Comparison of ENCODE assay signal across 19 cellular contexts in the genomic region with DNA sequence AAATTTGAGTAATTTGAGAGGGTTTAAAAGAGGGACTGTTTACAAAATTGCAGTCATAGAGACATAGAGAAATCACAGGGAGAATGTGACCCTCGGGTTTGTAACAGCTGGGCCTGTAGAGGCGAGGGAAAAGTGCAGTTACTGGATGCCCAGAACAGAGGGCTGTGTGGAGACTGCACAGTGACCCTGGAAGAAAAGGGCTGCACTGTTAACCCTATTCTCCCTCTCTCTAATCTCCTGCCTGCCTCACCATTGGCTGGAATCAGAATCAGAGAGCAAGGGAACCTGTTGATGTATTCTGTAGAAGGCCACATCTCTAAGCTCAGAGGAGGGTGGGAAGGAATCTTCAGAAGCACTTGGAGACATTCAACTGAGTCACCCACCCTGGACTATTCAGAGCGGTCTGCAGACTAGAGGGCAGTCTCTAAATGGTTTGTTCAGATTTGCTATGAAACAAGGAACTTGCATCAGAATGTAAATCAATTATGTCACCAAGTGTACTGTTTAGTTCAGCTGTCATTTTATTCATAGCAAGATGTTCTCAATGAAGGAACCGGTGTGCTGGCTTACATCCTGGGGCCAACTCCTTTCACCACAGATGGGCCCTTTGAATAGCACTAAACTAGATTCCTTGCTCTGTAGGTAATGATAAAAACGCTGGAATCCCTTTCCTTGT.
A peak's percentile ranks its signal among the peaks of the same experiment; 100 is the strongest.
DNase-seq lines count a peak whose midpoint lies in the region; ATAC-seq, FAIRE-seq and TF ChIP-seq lines count a peak whose summit lies in the region.
"Had no signal": no experiment of that assay in that cellular context is flagged by ENCODE, and none has a peak within 500 bp of the region (broad histone marks: within the 10 kb centered on the region; RNA-seq: fewer than 3 reads in every experiment).

No MANE protein-coding gene starts in this region.

- H2AK9ac ChIP-seq in IMR-90 (replicated peaks; ENCODE audit: low read depth, low read length, poor library complexity), result peak overlapping the region; percentile 62

- CTCF ChIA-PET in IMR-90 (lab: Yijun Ruan, JAX), result interaction anchor here (0.6 kb wide), 1 partner anchor 10 kb away, joined by 3 read pairs; no protein-coding TSS in a partner anchor
- CTCF ChIA-PET in activated naive CD4-positive, alpha-beta T cell treated with anti-CD3 and anti-CD28 coated beads for 36 hours (lab: Charles Lee), result no interaction called here

- peak overlapping the region; percentile 60 for H3K4ac ChIP-seq in IMR-90 (ENCODE audit: low read depth, low read length)

- TF ChIP-seq CTCF in IMR-90 (conservative IDR thresholded peaks at IDR 0.05; ENCODE audit: low read depth, low read length) (no peak), astrocyte (IDR thresholded peaks at IDR 0.05; ENCODE audit: insufficient read depth, low read depth, low read length) (no peak), gastrocnemius medialis (IDR thresholded peaks at IDR 0.05 in 4 of 5, conservative IDR thresholded peaks at IDR 0.05 in 1 of 5) (no peak)

- WGBS in IMR-90 (ENCODE audit: extremely low coverage in 2 of 2, insufficient read length in 1 of 2), 2 experiments, result 80% methylated on average over 1 of the region's 5 CpGs; no CpG with 5 or more reads in 1 of the 2 experiments

- TF ChIP-seq RAD21 in IMR-90 (IDR thresholded peaks at IDR 0.05; ENCODE audit: low read length), result no peak

- H4K91ac ChIP-seq in IMR-90 (ENCODE audit: insufficient read depth, low read depth, low read length), result peak overlapping the region; percentile 17; the same call in 1 of the 2 replicates

- H3K27ac Mint-ChIP-seq in astrocyte (ENCODE audit: unreplicated experiment), result no peak overlapping the region
- H3K27ac Mint-ChIP-seq in activated T-helper 2 cell treated with anti-CD3 and anti-CD28 coated beads, Interferon-gamma antibody, Interleukin-2, Interleukin-4, amounts not matched to agents 10 μg/mL and 5 μg/mL and 100 μg/mL, durations not matched to agents 14 hours and 24 hours and 36 hours, result no peak overlapping the region
- H3K27ac Mint-ChIP-seq in activated naive CD4-positive, alpha-beta T cell treated with anti-CD3 and anti-CD28 coated beads for 36 hours, result no peak overlapping the region
- H3K27ac Mint-ChIP-seq: stimulated activated naive CD8-positive, alpha-beta T cell treated with anti-CD3 and anti-CD28 coated beads, Interleukin-15, amount 100 ng/mL, for 72 hours had no signal

- H3K79me2 ChIP-seq in astrocyte (ENCODE audit: insufficient read depth, low read length), result no peaks in the 10 kb centered on the region

- no peak overlapping the region for H3K4me3 Mint-ChIP-seq in astrocyte (ENCODE audit: unreplicated experiment)
- H3K4me3 Mint-ChIP-seq in activated T-helper 2 cell treated with anti-CD3 and anti-CD28 coated beads, Interferon-gamma antibody, Interleukin-2, Interleukin-4, amounts not matched to agents 10 μg/mL and 5 μg/mL and 100 μg/mL, durations not matched to agents 14 hours and 24 hours and 36 hours (ENCODE audit: low read depth), result no peak overlapping the region
- no peak overlapping the region for H3K4me3 Mint-ChIP-seq in activated naive CD4-positive, alpha-beta T cell treated with anti-CD3 and anti-CD28 coated beads for 36 hours
- H3K4me3 Mint-ChIP-seq: stimulated activated naive CD8-positive, alpha-beta T cell treated with anti-CD3 and anti-CD28 coated beads, Interleukin-15, amount 100 ng/mL, for 72 hours had no signal

- ATAC-seq in IMR-90 (ENCODE audit: low read depth) (peak; percentile 58), gastrocnemius medialis (peak; percentile 65 to 73)
- ATAC-seq: stimulated activated naive CD8-positive, alpha-beta T cell treated with anti-CD3 and anti-CD28 coated beads, Interleukin-15, amount 100 ng/mL, for 72 hours had no signal

- H3K14ac ChIP-seq in IMR-90 (replicated peaks; ENCODE audit: low read depth, low read length), result peak overlapping the region; percentile 60; the same call in 1 of the 2 replicates

- no peak overlapping the region for H4K5ac ChIP-seq in IMR-90 (ENCODE audit: low read depth, low read length)

- H3K9ac ChIP-seq in IMR-90 (ENCODE audit: low read depth, low read length) (no peak overlapping the region), astrocyte (ENCODE audit: low read length) (no peak overlapping the region)
- H3K9ac ChIP-seq: KMS-11 had no signal

- intact Hi-C loops in IMR-90 (cut with micrococcal nuclease), result no loop called here
- intact Hi-C loops in gastrocnemius medialis (cut with DNase I; ENCODE audit: low total_unique reads), result loop anchor here (2.0 kb wide), 1 partner anchor 256 kb away; no protein-coding TSS in a partner anchor
- intact Hi-C loops in activated T-helper 2 cell treated with anti-CD3 and anti-CD28 coated beads, Interferon-gamma antibody, Interleukin-2, Interleukin-4, amounts not matched to agents 10 μg/mL and 5 μg/mL and 100 μg/mL, durations not matched to agents 14 hours and 24 hours and 36 hours (cut with micrococcal nuclease), result no loop called here
- intact Hi-C loops in activated naive CD4-positive, alpha-beta T cell treated with anti-CD3 and anti-CD28 coated beads for 36 hours (cut with micrococcal nuclease), result no loop called here

- H2BK20ac ChIP-seq in IMR-90 (ENCODE audit: low read depth, low read length), result peak overlapping the region; percentile 80

- no peaks in the 10 kb centered on the region for H4K20me1 ChIP-seq in IMR-90 (ENCODE audit: insufficient read depth, low read length)
- no peaks in the 10 kb centered on the region for H4K20me1 ChIP-seq in astrocyte (ENCODE audit: insufficient read depth, low read length)

- no peaks in the 10 kb centered on the region for H3K36me3 ChIP-seq in IMR-90 (ENCODE audit: control insufficient read depth, insufficient read depth, low read length)
- H3K36me3 ChIP-seq in astrocyte (ENCODE audit: insufficient read depth, low read length), result no peaks in the 10 kb centered on the region
- H3K36me3 ChIP-seq in gastrocnemius medialis, result no peaks in the 10 kb centered on the region
- H3K36me3 ChIP-seq: colonic mucosa, spleen had no signal

- H3K4me1 Mint-ChIP-seq in astrocyte (ENCODE audit: low read depth, unreplicated experiment), result peaks cover 19% of the 10 kb centered on the region
- no peaks in the 10 kb centered on the region for H3K4me1 Mint-ChIP-seq in activated T-helper 2 cell treated with anti-CD3 and anti-CD28 coated beads, Interferon-gamma antibody, Interleukin-2, Interleukin-4, amounts not matched to agents 10 μg/mL and 5 μg/mL and 100 μg/mL, durations not matched to agents 14 hours and 24 hours and 36 hours (ENCODE audit: low read depth)
- no peaks in the 10 kb centered on the region for H3K4me1 Mint-ChIP-seq in activated naive CD4-positive, alpha-beta T cell treated with anti-CD3 and anti-CD28 coated beads for 36 hours (ENCODE audit: low read depth)
- H3K4me1 Mint-ChIP-seq: stimulated activated naive CD8-positive, alpha-beta T cell treated with anti-CD3 and anti-CD28 coated beads, Interleukin-15, amount 100 ng/mL, for 72 hours had no signal

- H3K9me3 ChIP-seq in IMR-90 (ENCODE audit: control insufficient read depth, insufficient read depth, low read length) (no peaks in the 10 kb centered on the region), astrocyte (ENCODE audit: insufficient read depth, low read depth, low read length) (no peaks in the 10 kb centered on the region), gastrocnemius medialis (no peaks in the 10 kb centered on the region)
- H3K9me3 ChIP-seq: colonic mucosa, spleen had no signal

- H3K27me3 ChIP-seq in IMR-90 (ENCODE audit: control insufficient read depth, insufficient read depth, low read length), result no peaks in the 10 kb centered on the region; the same call in 1 of the 2 replicates
- no peaks in the 10 kb centered on the region for H3K27me3 ChIP-seq in astrocyte (ENCODE audit: insufficient read depth, low read length)
- H3K27me3 ChIP-seq in gastrocnemius medialis, result no peaks in the 10 kb centered on the region
- H3K27me3 ChIP-seq: colonic mucosa, spleen had no signal

- H3K27ac ChIP-seq in IMR-90 (ENCODE audit: insufficient read depth, low read length), result no peak overlapping the region
- no peak overlapping the region for H3K27ac ChIP-seq in astrocyte (ENCODE audit: low read depth, low read length)
- peak overlapping the region; percentile 85 to 89 (median 87) for H3K27ac ChIP-seq in gastrocnemius medialis
- H3K27ac ChIP-seq: colonic mucosa, KMS-11, spleen had no signal

- no peaks in the 10 kb centered on the region for H3K9me3 Mint-ChIP-seq in astrocyte (ENCODE audit: unreplicated experiment)
- no peaks in the 10 kb centered on the region for H3K9me3 Mint-ChIP-seq in activated T-helper 2 cell treated with anti-CD3 and anti-CD28 coated beads, Interferon-gamma antibody, Interleukin-2, Interleukin-4, amounts not matched to agents 10 μg/mL and 5 μg/mL and 100 μg/mL, durations not matched to agents 14 hours and 24 hours and 36 hours
- no peaks in the 10 kb centered on the region for H3K9me3 Mint-ChIP-seq in activated naive CD4-positive, alpha-beta T cell treated with anti-CD3 and anti-CD28 coated beads for 36 hours
- H3K9me3 Mint-ChIP-seq: stimulated activated naive CD8-positive, alpha-beta T cell treated with anti-CD3 and anti-CD28 coated beads, Interleukin-15, amount 100 ng/mL, for 72 hours had no signal

- no peaks in the 10 kb centered on the region for H3K36me3 Mint-ChIP-seq in astrocyte (ENCODE audit: low read depth, unreplicated experiment)
- no peaks in the 10 kb centered on the region for H3K36me3 Mint-ChIP-seq in activated T-helper 2 cell treated with anti-CD3 and anti-CD28 coated beads, Interferon-gamma antibody, Interleukin-2, Interleukin-4, amounts not matched to agents 10 μg/mL and 5 μg/mL and 100 μg/mL, durations not matched to agents 14 hours and 24 hours and 36 hours (ENCODE audit: low read depth)
- H3K36me3 Mint-ChIP-seq in activated naive CD4-positive, alpha-beta T cell treated with anti-CD3 and anti-CD28 coated beads for 36 hours (ENCODE audit: low read depth), result no peaks in the 10 kb centered on the region

- peak; percentile 77 for DNase-seq in IMR-90
- DNase-seq in astrocyte (ENCODE audit: low read depth), result peak; percentile 50
- peak; percentile 81 for DNase-seq in iris pigment epithelial cell (ENCODE audit: low read depth)
- peak; percentile 62 to 76 for DNase-seq in gastrocnemius medialis
- no peak for DNase-seq in GM03348 (ENCODE audit: low spot score)
- no peak for DNase-seq in T-helper 2 cell
- DNase-seq in activated T-helper 2 cell treated with anti-CD3 and anti-CD28 coated beads, Interferon-gamma antibody, Interleukin-2, Interleukin-4, amounts not matched to agents 10 μg/mL and 5 μg/mL and 100 μg/mL, durations not matched to agents 14 hours and 24 hours and 36 hours (ENCODE audit: low spot score), result no peak
- no peak for DNase-seq in activated naive CD4-positive, alpha-beta T cell treated with anti-CD3 and anti-CD28 coated beads for 36 hours
- DNase-seq: activated CD4-positive, alpha-beta T cell treated with anti-CD3 and anti-CD28 coated beads for 48 hours; AML-193; colonic mucosa; mammary epithelial cell; NCI-H187; NCI-H526 treated with DMSO at 0.1 percent for 48 hours; occipital lobe; RPMI8226; spleen; stimulated activated naive CD8-positive, alpha-beta T cell treated with anti-CD3 and anti-CD28 coated beads, Interleukin-15, amount 100 ng/mL, for 72 hours had no signal

- H3K56ac ChIP-seq in IMR-90 (ENCODE audit: extremely low read depth, insufficient read depth, low read length), result no peak overlapping the region

- H4K8ac ChIP-seq in IMR-90 (ENCODE audit: low read depth in 2 of 2, low read length in 2 of 2), result peak overlapping the region in 1 of 2 experiments; percentile 53; a peak in 1 of 4 replicates

- BruUV-seq in IMR-90 (replicated peaks; lab: Mats Ljungman, UMichigan), result no TSS peak

- H3K4me2 ChIP-seq in IMR-90 (ENCODE audit: low read depth, low read length), result no peak overlapping the region
- H3K4me2 ChIP-seq in astrocyte (ENCODE audit: low read length), result no peak overlapping the region
- H3K4me2 ChIP-seq: KMS-11 had no signal

- H3K4me3 ChIP-seq in IMR-90 (ENCODE audit: insufficient read depth, low read depth, low read length) (no peak overlapping the region), astrocyte (ENCODE audit: insufficient read depth, low read depth, low read length) (no peak overlapping the region), gastrocnemius medialis (no peak overlapping the region)
- H3K4me3 ChIP-seq: colonic mucosa, spleen had no signal

- no peaks in the 10 kb centered on the region for H3K79me1 ChIP-seq in IMR-90 (ENCODE audit: low read depth in 1 of 2, low read length in 2 of 2)

- H2BK5ac ChIP-seq in IMR-90 (ENCODE audit: low read depth, low read length, poor library complexity, severe bottlenecking), result no peak overlapping the region

- peaks cover 18% of the 10 kb centered on the region for H3K27me3 Mint-ChIP-seq in astrocyte (ENCODE audit: low read depth, unreplicated experiment)
- no peaks in the 10 kb centered on the region for H3K27me3 Mint-ChIP-seq in activated T-helper 2 cell treated with anti-CD3 and anti-CD28 coated beads, Interferon-gamma antibody, Interleukin-2, Interleukin-4, amounts not matched to agents 10 μg/mL and 5 μg/mL and 100 μg/mL, durations not matched to agents 14 hours and 24 hours and 36 hours (ENCODE audit: low read depth)
- no peaks in the 10 kb centered on the region for H3K27me3 Mint-ChIP-seq in activated naive CD4-positive, alpha-beta T cell treated with anti-CD3 and anti-CD28 coated beads for 36 hours (ENCODE audit: low read depth)
- H3K27me3 Mint-ChIP-seq: stimulated activated naive CD8-positive, alpha-beta T cell treated with anti-CD3 and anti-CD28 coated beads, Interleukin-15, amount 100 ng/mL, for 72 hours had no signal

- POLR2A ChIA-PET in IMR-90 (lab: Charles Lee; ENCODE audit: unreplicated experiment), result no interaction called here

- 0 out of 2 replicates have a peak, but pooled peaks cover 5% of the 10 kb centered on the region for H3K9me1 ChIP-seq in IMR-90 (ENCODE audit: insufficient read depth, low read length)

- H2BK120ac ChIP-seq in IMR-90 (ENCODE audit: low read depth, low read length), result peak overlapping the region; percentile 73

- dilution Hi-C loops in IMR-90 (cut with HindIII; ENCODE audit: low sequenced_read_pairs, unreplicated experiment), result no loop called here

- H2BK15ac ChIP-seq in IMR-90 (ENCODE audit: low read depth, low read length), result peak overlapping the region; percentile 72; the same call in 2 of the 3 replicates

- in situ Hi-C loops in IMR-90 (cut with MboI; ENCODE audit: low sequenced_read_pairs) (no loop called here), gastrocnemius medialis (cut with MboI; ENCODE audit: low sequenced_read_pairs in 4 of 4) (loop anchor here (10.0 to 25.0 kb wide), 4 partner anchors 78 to 388 kb away; a partner anchor contains a TSS)

- H3K23ac ChIP-seq in IMR-90 (ENCODE audit: low read depth, low read length), result no peak overlapping the region

- TF ChIP-seq POLR2A in IMR-90 (IDR thresholded peaks at IDR 0.05; ENCODE audit: low read depth, low read length), result no peak
- TF ChIP-seq POLR2A in gastrocnemius medialis (IDR thresholded peaks at IDR 0.05), result peak in 1 of 2 donors; percentile 60

- peak overlapping the region; percentile 61; the same call in 1 of the 2 replicates for H2AK5ac ChIP-seq in IMR-90 (ENCODE audit: low read depth, low read length)

- H2AFZ ChIP-seq in IMR-90 (replicated peaks; ENCODE audit: low read length, poor library complexity) (peak overlapping the region; percentile 15), astrocyte (ENCODE audit: low read depth, low read length) (no peak overlapping the region)

- H3K4me1 ChIP-seq in IMR-90 (ENCODE audit: control insufficient read depth, insufficient read depth, low read length) (peaks cover 3% of the 10 kb centered on the region; the same call in 1 of the 2 replicates), astrocyte (ENCODE audit: insufficient read depth, low read length) (peaks cover 14% of the 10 kb centered on the region), gastrocnemius medialis (peaks cover 57 to 77% of the 10 kb centered on the region in 2 donors)
- H3K4me1 ChIP-seq: colonic mucosa had no signal

- peak overlapping the region; percentile 39; the same call in 1 of the 2 replicates for H3K18ac ChIP-seq in IMR-90 (ENCODE audit: low read depth, low read length)

- FAIRE-seq in astrocyte (lab: Jason Lieb, UNC), result no peak

Comparison
In these comparisons a context has a peak if more than half of its experiments do, and no peak if none do; other contexts are left out.
1. DNase-seq: peak in IMR-90 (single experiment), astrocyte (single experiment), iris pigment epithelial cell (single experiment) and gastrocnemius medialis (2 of 2); none in GM03348 (single experiment), T-helper 2 cell (0 of 5), activated T-helper 2 cell treated with anti-CD3 and anti-CD28 coated beads, Interferon-gamma antibody, Interleukin-2, Interleukin-4, amounts not matched to agents 10 μg/mL and 5 μg/mL and 100 μg/mL, durations not matched to agents 14 hours and 24 hours and 36 hours (single experiment) and activated naive CD4-positive, alpha-beta T cell treated with anti-CD3 and anti-CD28 coated beads for 36 hours (single experiment).
2. H3K27ac ChIP-seq: peak in gastrocnemius medialis (4 of 4); none in IMR-90 (single experiment) and astrocyte (single experiment).